ENCODE assay signal across 1 cellular context in genomic region chr22:46116491-46116958, GRCh38.
TF ChIP-seq lines count a peak whose summit lies in the region.

No MANE protein-coding gene starts in this region.

TF ChIP-seq in HEK293, 187 proteins besides CTCF, POLR2A, EP300 and RAD21 (continued from another document and continues in another):
- TF ChIP-seq REST (tag by site-specific recombination; IDR thresholded peaks at IDR 0.05): no peak
- TF ChIP-seq ZNF157 (tag by site-specific recombination; IDR thresholded peaks at IDR 0.05): no peak
- no peak for TF ChIP-seq ZNF658 (tag by site-specific recombination; IDR thresholded peaks at IDR 0.05)
- TF ChIP-seq FEZF1 (tag by site-specific recombination; IDR thresholded peaks at IDR 0.05): no peak
- no peak for TF ChIP-seq ZNF18 (tag by site-specific recombination; IDR thresholded peaks at IDR 0.05)
- no peak for TF ChIP-seq ZNF791 (tag by site-specific recombination; IDR thresholded peaks at IDR 0.05)
- TF ChIP-seq ZBTB26 (tag by site-specific recombination; optimal IDR thresholded peaks at IDR 0.05): peak; percentile 23
- peak; percentile 97 for TF ChIP-seq ZFHX2 (tag by site-specific recombination; conservative IDR thresholded peaks at IDR 0.05)
- TF ChIP-seq ZNF133 (tag by site-specific recombination; IDR thresholded peaks at IDR 0.05): no peak
- peak; percentile 91 for TF ChIP-seq ZBTB10 (tag by site-specific recombination; IDR thresholded peaks at IDR 0.05)
- peak; percentile 85 for TF ChIP-seq ZNF423 (tag by site-specific recombination; IDR thresholded peaks at IDR 0.05)
- TF ChIP-seq GLIS2 (tag by site-specific recombination; IDR thresholded peaks at IDR 0.05): peak; percentile 98
- peak; percentile 82 for TF ChIP-seq ZNF2 (tag by site-specific recombination; IDR thresholded peaks at IDR 0.05)
- no peak for TF ChIP-seq TRIM28 (IDR thresholded peaks at IDR 0.05; ENCODE audit: borderline replicate concordance, low read length)
- TF ChIP-seq MZF1 (tag by site-specific recombination; IDR thresholded peaks at IDR 0.05; ENCODE audit: borderline replicate concordance): no peak
- TF ChIP-seq ZNF777 (tag by site-specific recombination; IDR thresholded peaks at IDR 0.05; ENCODE audit: borderline replicate concordance): no peak
- TF ChIP-seq ZEB2 (tag by site-specific recombination; IDR thresholded peaks at IDR 0.05): peak; percentile 74
- no peak for TF ChIP-seq ZNF121 (tag by site-specific recombination; IDR thresholded peaks at IDR 0.05)
- no peak for TF ChIP-seq ZNF548 (tag by site-specific recombination; IDR thresholded peaks at IDR 0.05)
- no peak for TF ChIP-seq ZNF830 (tag by site-specific recombination; IDR thresholded peaks at IDR 0.05; ENCODE audit: low read depth)
- no peak for TF ChIP-seq ZNF560 (tag by site-specific recombination; IDR thresholded peaks at IDR 0.05; ENCODE audit: borderline replicate concordance)
- TF ChIP-seq GLI4 (tag by site-specific recombination; IDR thresholded peaks at IDR 0.05): no peak
- peak; percentile 97 for TF ChIP-seq PATZ1 (tag by site-specific recombination; IDR thresholded peaks at IDR 0.05)
- TF ChIP-seq ZNF148 (tag by site-specific recombination; IDR thresholded peaks at IDR 0.05; ENCODE audit: borderline replicate concordance): no peak
- peak; percentile 55 for TF ChIP-seq SP3 (tag by site-specific recombination; IDR thresholded peaks at IDR 0.05)
- peak; percentile 48; the same call in 1 of the 2 replicates for TF ChIP-seq TSHZ1 (tag by site-specific recombination; IDR thresholded peaks at IDR 0.05; ENCODE audit: borderline replicate concordance)
- TF ChIP-seq ZNF292 (tag by site-specific recombination; IDR thresholded peaks at IDR 0.05; ENCODE audit: borderline replicate concordance, low read depth): no peak
- no peak for TF ChIP-seq ZNF274 (IDR thresholded peaks at IDR 0.05; ENCODE audit: low read length)
- no peak for TF ChIP-seq ZNF274 (tag by site-specific recombination; IDR thresholded peaks at IDR 0.05; ENCODE audit: borderline replicate concordance)
- TF ChIP-seq ATF2 (tag by site-specific recombination; IDR thresholded peaks at IDR 0.05; ENCODE audit: low read depth): no peak
- TF ChIP-seq ZNF239 (tag by site-specific recombination; IDR thresholded peaks at IDR 0.05): 0 out of 2 replicates have a peak, but pooled peaks have one; percentile 45
- peak; percentile 83 for TF ChIP-seq HIC1 (tag by site-specific recombination; IDR thresholded peaks at IDR 0.05)
- TF ChIP-seq ZNF654 (tag by site-specific recombination; IDR thresholded peaks at IDR 0.05; ENCODE audit: low read depth): peak; percentile 97
- no peak for TF ChIP-seq SCRT1 (tag by site-specific recombination; IDR thresholded peaks at IDR 0.05; ENCODE audit: borderline replicate concordance)
- TF ChIP-seq ZNF174 (tag by site-specific recombination; IDR thresholded peaks at IDR 0.05): no peak
- TF ChIP-seq ZNF768 (tag by site-specific recombination; IDR thresholded peaks at IDR 0.05): no peak
